9 cellular contexts compared by ENCODE assay signal in the genomic region with DNA sequence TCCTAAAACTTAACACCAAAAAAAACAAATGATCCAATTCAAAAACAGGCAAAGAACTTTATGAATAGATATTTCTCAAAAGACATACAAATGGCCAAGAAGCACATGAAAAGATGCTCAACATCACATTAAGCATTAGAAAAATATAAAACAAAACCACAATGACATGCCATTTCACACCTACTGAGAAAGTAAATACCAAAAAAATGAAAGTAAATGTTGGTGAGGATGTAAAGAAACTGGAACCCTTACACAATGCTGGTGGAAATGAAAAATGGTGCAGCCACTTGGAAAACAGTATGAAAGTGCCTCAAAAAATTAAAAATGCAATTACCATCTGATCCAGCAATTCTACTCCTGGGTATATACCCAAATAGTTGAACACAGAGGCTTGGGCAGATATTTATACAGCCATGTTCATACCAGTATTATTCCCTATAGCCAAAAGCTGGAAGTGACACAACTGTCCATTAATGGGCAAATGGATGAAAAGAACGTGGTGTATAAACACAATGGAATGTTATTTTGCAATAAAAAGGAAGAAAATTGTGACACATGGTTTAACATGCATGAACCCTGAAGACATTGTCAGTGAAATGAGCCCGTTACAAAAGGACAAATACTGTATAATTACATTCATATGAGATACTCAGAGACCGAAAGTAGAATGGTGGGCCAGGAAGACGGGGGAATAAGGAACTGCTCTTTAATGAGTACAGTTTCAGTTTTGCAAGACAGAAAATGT.
DNase-seq lines count a peak whose midpoint lies in the region; ATAC-seq and TF ChIP-seq lines count a peak whose summit lies in the region.
"Had no signal": no experiment of that assay in that cellular context is flagged by ENCODE, and none has a peak within 500 bp of the region (broad histone marks: within the 10 kb centered on the region; RNA-seq: fewer than 3 reads in every experiment).

No MANE protein-coding gene starts in this region.

- TF ChIP-seq CTCF in neutrophil (IDR thresholded peaks at IDR 0.05) (no peak), dorsolateral prefrontal cortex (IDR thresholded peaks at IDR 0.05 in 54 of 56, conservative IDR thresholded peaks at IDR 0.05 in 2 of 56; ENCODE audit: low read depth in 1 of 56, partially characterized antibody in 56 of 56) (no peak)

- no peaks in the 10 kb centered on the region for H3K9me3 ChIP-seq in neutrophil
- no peaks in the 10 kb centered on the region for H3K9me3 ChIP-seq in effector memory CD4-positive, alpha-beta T cell (ENCODE audit: control insufficient read depth, low read length)

- H3K4me3 ChIP-seq in neutrophil (ENCODE audit: low read depth in 1 of 2, low read length in 1 of 2), result peak overlapping the region in 1 of 2 experiments; percentile 23
- H3K4me3 ChIP-seq in dorsolateral prefrontal cortex, result no peak overlapping the region
- H3K4me3 ChIP-seq in effector memory CD4-positive, alpha-beta T cell (ENCODE audit: insufficient read depth, low read depth, low read length, poor library complexity, severe bottlenecking), result no peak overlapping the region

- peak; percentile 97 for ATAC-seq in GM18861 (IDR thresholded peaks at IDR 0.05; ENCODE audit: unreplicated experiment)
- peak; percentile 98 for ATAC-seq in HG02884 (IDR thresholded peaks at IDR 0.05; ENCODE audit: unreplicated experiment)
- ATAC-seq: activated naive CD8-positive, alpha-beta T cell treated with anti-CD3 and anti-CD28 coated beads, Interleukin-2, amount 50 U/mL, for 24 hours had no signal

- peaks cover 21 to 32% of the 10 kb centered on the region in 2 experiments for H3K4me1 ChIP-seq in neutrophil (ENCODE audit: control insufficient read depth in 1 of 2, insufficient read depth in 1 of 2, low read depth in 1 of 2, low read length in 1 of 2)
- no peaks in the 10 kb centered on the region for H3K4me1 ChIP-seq in effector memory CD4-positive, alpha-beta T cell (ENCODE audit: control insufficient read depth, insufficient read depth, low read length, poor library complexity, severe bottlenecking)

- H3K27me3 ChIP-seq in neutrophil (no peaks in the 10 kb centered on the region), dorsolateral prefrontal cortex (no peaks in the 10 kb centered on the region)
- no peaks in the 10 kb centered on the region for H3K27me3 ChIP-seq in effector memory CD4-positive, alpha-beta T cell (replicated peaks; ENCODE audit: control insufficient read depth, insufficient read depth, low read length, poor library complexity, severe bottlenecking)

- H3K27ac ChIP-seq in neutrophil (peak overlapping the region; percentile 64), dorsolateral prefrontal cortex (no peak overlapping the region)
- H3K27ac ChIP-seq in effector memory CD4-positive, alpha-beta T cell (ENCODE audit: insufficient read depth, low read length, poor library complexity, severe bottlenecking), result no peak overlapping the region

- intact Hi-C loops in dorsolateral prefrontal cortex (cut with DNase I), result no loop called here

- DNase-seq in RKO (ENCODE audit: low spot score), result peak; percentile 62
- DNase-seq in NCI-H187 (lab: John Stamatoyannopoulos, UW), result no peak
- DNase-seq in dorsolateral prefrontal cortex, result no peak
- DNase-seq in NCI-H2081 treated with DMSO at 0.1 percent for 48 hours (lab: John Stamatoyannopoulos, UW), result no peak
- no peak for DNase-seq in effector memory CD4-positive, alpha-beta T cell
- DNase-seq: activated naive CD8-positive, alpha-beta T cell treated with anti-CD3 and anti-CD28 coated beads, Interleukin-2, amount 50 U/mL, for 24 hours had no signal

- H3K36me3 ChIP-seq in neutrophil, result no peaks in the 10 kb centered on the region
- no peaks in the 10 kb centered on the region for H3K36me3 ChIP-seq in effector memory CD4-positive, alpha-beta T cell (ENCODE audit: control insufficient read depth, insufficient read depth, low read length)
